8 cellular contexts compared by ENCODE assay signal in genomic region chr3:111072016-111072891, GRCh38. TPM values are rescaled to one million over a fixed set of nuclear protein-coding genes. Genes with fewer than 3 reads are reported as not detected.
DNase-seq lines count a peak whose midpoint lies in the region; ATAC-seq and TF ChIP-seq lines count a peak whose summit lies in the region.

No MANE protein-coding gene starts in this region.

- DNase-seq in DMS 273 (lab: John Stamatoyannopoulos, UW; ENCODE audit: unreplicated experiment) (peak; percentile 87), GM23248 (peak; percentile 70), NCI-H1105 treated with DMSO at 0.1 percent for 48 hours (lab: John Stamatoyannopoulos, UW) (peak; percentile 65), hepatic stellate cell (ENCODE audit: low spot score) (peak; percentile 14), psoas muscle (peak; percentile 45 to 66), NCI-H1048 (lab: John Stamatoyannopoulos, UW) (no peak)

- H3K79me2 ChIP-seq in GM23248 (ENCODE audit: insufficient read depth): peaks cover 66% of the 10 kb centered on the region

- H3K27ac ChIP-seq in GM23248 (peak overlapping the region; percentile 79), psoas muscle (peak overlapping the region; percentile 75)

- peak overlapping the region; percentile 89 for H3K4me3 Mint-ChIP-seq in activated naive CD8-positive, alpha-beta T cell

- intact Hi-C loops in psoas muscle (cut with DNase I): no loop called here

- H3K9me2 ChIP-seq in GM23248 (ENCODE audit: insufficient read depth): no peaks in the 10 kb centered on the region

- peak overlapping the region; percentile 89 for H3K9ac ChIP-seq in GM23248

- no peaks in the 10 kb centered on the region for H4K20me1 ChIP-seq in GM23248 (ENCODE audit: insufficient read depth)

- H3K4me1 ChIP-seq in GM23248 (ENCODE audit: insufficient read depth): peaks cover 8% of the 10 kb centered on the region
- no peaks in the 10 kb centered on the region for H3K4me1 ChIP-seq in psoas muscle

- H3K4me3 ChIP-seq in GM23248 (peak overlapping the region; percentile 95), psoas muscle (peak overlapping the region; percentile 91)

- no peaks in the 10 kb centered on the region for H3K36me3 Mint-ChIP-seq in activated naive CD8-positive, alpha-beta T cell

- H3K9me3 Mint-ChIP-seq in activated naive CD8-positive, alpha-beta T cell (ENCODE audit: low read depth): no peaks in the 10 kb centered on the region

- ATAC-seq in psoas muscle: peak in 3 of 4 donors; percentile 30 to 51 (median 32)
- ATAC-seq in HG03457 (IDR thresholded peaks at IDR 0.05; ENCODE audit: unreplicated experiment): no peak

- no peak overlapping the region for H3K27ac Mint-ChIP-seq in activated naive CD8-positive, alpha-beta T cell

- no peaks in the 10 kb centered on the region for H3K9me3 ChIP-seq in GM23248 (ENCODE audit: low read depth)
- H3K9me3 ChIP-seq in psoas muscle: no peaks in the 10 kb centered on the region

- H3K27me3 ChIP-seq in GM23248 (replicated peaks; ENCODE audit: insufficient read depth): no peaks in the 10 kb centered on the region
- no peaks in the 10 kb centered on the region for H3K27me3 ChIP-seq in psoas muscle (ENCODE audit: insufficient read depth in 3 of 3, low read length in 2 of 3)

- H3F3A ChIP-seq in GM23248 (ENCODE audit: insufficient read depth): peaks cover 11% of the 10 kb centered on the region

- WGBS in GM23248 (ENCODE audit: low coverage in 1 of 2, low lambda C conversion rate in 2 of 2, missing lambda C conversion rate in 2 of 2), 2 experiments: 1% methylated on average over 64 to 66 of the region's 71 CpGs
- WGBS in psoas muscle, 3 donors: 0 to 1% (median 0%) methylated on average over 56 to 71 of the region's 71 CpGs

- peak overlapping the region; percentile 60 for H2AFZ ChIP-seq in GM23248

- in situ Hi-C loops in GM23248 (cut with MboI): loop anchor here (25.0 kb wide), 1 partner anchor 1335 kb away; no protein-coding TSS in a partner anchor

- H3K4me1 Mint-ChIP-seq in activated naive CD8-positive, alpha-beta T cell (ENCODE audit: low read depth): peaks cover 28% of the 10 kb centered on the region

- peak overlapping the region; percentile 99 for H3K4me2 ChIP-seq in GM23248 (ENCODE audit: unreplicated experiment)

- H3K36me3 ChIP-seq in GM23248 (ENCODE audit: low read depth) (no peaks in the 10 kb centered on the region), psoas muscle (ENCODE audit: insufficient read depth in 1 of 2, low read depth in 1 of 2) (no peaks in the 10 kb centered on the region)

- no peak for TF ChIP-seq CTCF in psoas muscle (IDR thresholded peaks at IDR 0.05)

- H3K27me3 Mint-ChIP-seq in activated naive CD8-positive, alpha-beta T cell: peaks cover 29% of the 10 kb centered on the region

RNA-seq across cellular contexts. Expression of gene NECTIN3, which starts 0.6 kb away (rescaled TPM):
- 111 and 125 TPM in 2 replicates for total RNA-seq in GM23248 (2014; rRNA removed; shearing (Covaris generic))
- polyA plus RNA-seq in GM23248 (2016; fragmentation: Nextera tagmentation; extraction: Ambion mirVana) (11.1 and 11.7 TPM in 2 replicates), psoas muscle (1 to 10 TPM; 2.1 to 3.0 (median 2.2) TPM)
- 1 to 10 TPM; 3.3 to 7.0 (median 5.0) TPM for total RNA-seq in psoas muscle

Comparison
In these comparisons a context has a peak if more than half of its experiments do, and no peak if none do; other contexts are left out.
1. RNA of gene NECTIN3, which starts 0.6 kb away (total RNA-seq): 111 to 125 TPM in GM23248; 3.3 to 7.0 TPM in psoas muscle; every median in the first group is over 10 times any median in the second.